ENCODE assay signal across 8 cellular contexts in genomic region chr6:32153835-32154513, GRCh38. TPM values are rescaled to one million over a fixed set of nuclear protein-coding genes. Genes with fewer than 3 reads are reported as not detected.
A peak's percentile ranks its signal among the peaks of the same experiment; 100 is the strongest.
DNase-seq lines count a peak whose midpoint lies in the region; ATAC-seq and TF ChIP-seq lines count a peak whose summit lies in the region.

PPT2 (plus strand) TSS chr6:32154141; CDS start chr6:32154595, 454 bp downstream.

- H3K27me3 Mint-ChIP-seq in activated CD4-positive, alpha-beta memory T cell treated with anti-CD3 and anti-CD28 coated beads, Interleukin-2, amount 10 ng/mL, durations not matched to agents 7 days and 5 days: peaks cover 35% of the 10 kb centered on the region

- H3K27me3 ChIP-seq in liver (ENCODE audit: control insufficient read depth in 4 of 4, insufficient read depth in 4 of 4, low read length in 3 of 4): peaks cover 0 to 5% (median 0%) of the 10 kb centered on the region in 4 donors

- peak within 1 kb of the TSS; percentile 91 for H3K4me3 Mint-ChIP-seq in activated CD4-positive, alpha-beta memory T cell treated with anti-CD3 and anti-CD28 coated beads, Interleukin-2, amount 10 ng/mL, durations not matched to agents 7 days and 5 days

- peak; percentile 17 for ATAC-seq in HG03280 (IDR thresholded peaks at IDR 0.05; ENCODE audit: unreplicated experiment)

- peak; percentile 96 for DNase-seq in DMS 273 (lab: John Stamatoyannopoulos, UW; ENCODE audit: unreplicated experiment)
- DNase-seq in NCI-H748 treated with DMSO at 0.1 percent for 48 hours (lab: John Stamatoyannopoulos, UW): peak; percentile 85
- DNase-seq in activated CD4-positive, alpha-beta memory T cell treated with anti-CD3 and anti-CD28 coated beads, Interleukin-2, amount 10 ng/mL, durations not matched to agents 7 days and 5 days: peak; percentile 72
- DNase-seq in dermis microvascular lymphatic vessel endothelial cell (ENCODE audit: low read depth in 2 of 2): peak; percentile 96 to 97
- peak; percentile 47 for DNase-seq in stimulated activated CD4-positive, alpha-beta T cell treated with anti-CD3 and anti-CD28 coated beads, Interleukin-2, amount 100 ng/mL, for 4 hours (ENCODE audit: low read depth)
- no peak for DNase-seq in NCI-H187 treated with DMSO at 0.1 percent for 48 hours (lab: John Stamatoyannopoulos, UW)

- peaks cover 6 to 26% (median 13%) of the 10 kb centered on the region in 4 donors for H3K4me1 ChIP-seq in liver (ENCODE audit: control insufficient read depth in 4 of 4, insufficient read depth in 4 of 4, low read length in 3 of 4)

- peaks cover 3 to 11% (median 10%) of the 10 kb centered on the region in 4 donors for H3K36me3 ChIP-seq in liver (ENCODE audit: control insufficient read depth in 4 of 4, insufficient read depth in 3 of 4, low read depth in 1 of 4, low read length in 3 of 4)

- H3K4me3 ChIP-seq in liver (ENCODE audit: low read depth in 1 of 3, low read length in 3 of 3): peak within 1 kb of the TSS; percentile 66 to 97 (median 82)

- POLR2A ChIA-PET in activated CD4-positive, alpha-beta memory T cell treated with anti-CD3 and anti-CD28 coated beads, Interleukin-2, amount 10 ng/mL, durations not matched to agents 7 days and 5 days (lab: Charles Lee): interaction anchor here (1.1 kb wide), 3 partner anchors 24 to 35 kb away, joined by 3 to 6 read pairs (median 5); partner anchors contain the start of genes ATF6B and FKBPL

- no peak for TF ChIP-seq RAD21 in liver (IDR thresholded peaks at IDR 0.05)

- peak within 1 kb of the TSS; percentile 77 to 81 for H3K9ac ChIP-seq in liver (ENCODE audit: low read depth in 1 of 2, low read length in 2 of 2)

- H3K9me3 Mint-ChIP-seq in activated CD4-positive, alpha-beta memory T cell treated with anti-CD3 and anti-CD28 coated beads, Interleukin-2, amount 10 ng/mL, durations not matched to agents 7 days and 5 days: no peaks in the 10 kb centered on the region

- peaks cover 6% of the 10 kb centered on the region for H3K36me3 Mint-ChIP-seq in activated CD4-positive, alpha-beta memory T cell treated with anti-CD3 and anti-CD28 coated beads, Interleukin-2, amount 10 ng/mL, durations not matched to agents 7 days and 5 days (ENCODE audit: low read depth)

- under 1% methylated on average over 39 of the region's 39 CpGs for WGBS in liver

- peaks cover 25% of the 10 kb centered on the region for H3K4me1 Mint-ChIP-seq in activated CD4-positive, alpha-beta memory T cell treated with anti-CD3 and anti-CD28 coated beads, Interleukin-2, amount 10 ng/mL, durations not matched to agents 7 days and 5 days

- TF ChIP-seq CTCF in liver (IDR thresholded peaks at IDR 0.05; ENCODE audit: low read depth, low read length, missing input control): peak; percentile 13

- peak within 1 kb of the TSS; percentile 58 for H3K27ac Mint-ChIP-seq in activated CD4-positive, alpha-beta memory T cell treated with anti-CD3 and anti-CD28 coated beads, Interleukin-2, amount 10 ng/mL, durations not matched to agents 7 days and 5 days

- H3K9me3 ChIP-seq in liver (ENCODE audit: control insufficient read depth in 4 of 4, low read length in 3 of 4): no peaks in the 10 kb centered on the region

- peak within 1 kb of the TSS; percentile 87 to 88 for H3K27ac ChIP-seq in liver (ENCODE audit: low read depth in 1 of 2, low read length in 2 of 2)

- CTCF ChIA-PET in activated CD4-positive, alpha-beta memory T cell treated with anti-CD3 and anti-CD28 coated beads, Interleukin-2, amount 10 ng/mL, durations not matched to agents 7 days and 5 days (lab: Charles Lee): interaction anchor here (1.0 to 1.1 kb wide), 2 partner anchors 35 to 685 kb away, joined by 4 to 6 read pairs; partner anchors contain the start of gene TAP2

TF ChIP-seq in liver, 16 proteins besides CTCF, POLR2A, EP300 and RAD21:
- TF ChIP-seq REST (IDR thresholded peaks at IDR 0.05) (peak; percentile 21), JUND (IDR thresholded peaks at IDR 0.05) (no peak), GABPA (IDR thresholded peaks at IDR 0.05 in 1 of 2, conservative IDR thresholded peaks at IDR 0.05 in 1 of 2) (peak; percentile 47 to 80), FOXA2 (IDR thresholded peaks at IDR 0.05) (no peak), HNF4A (conservative IDR thresholded peaks at IDR 0.05) (peak in 1 of 2 donors; percentile 10), HNF4G (IDR thresholded peaks at IDR 0.05) (peak; percentile 19), FOXA1 (IDR thresholded peaks at IDR 0.05) (no peak), ZBTB33 (IDR thresholded peaks at IDR 0.05) (peak; percentile 66), MAX (IDR thresholded peaks at IDR 0.05) (no peak), NR2F2 (IDR thresholded peaks at IDR 0.05) (peak; percentile 65), ATF3 (IDR thresholded peaks at IDR 0.05) (no peak), EGR1 (IDR thresholded peaks at IDR 0.05; ENCODE audit: low read depth in 2 of 2) (no peak), YY1 (IDR thresholded peaks at IDR 0.05) (peak; percentile 25), RXRA (IDR thresholded peaks at IDR 0.05) (peak; percentile 34 to 52), SP1 (IDR thresholded peaks at IDR 0.05) (peak; percentile 52), TAF1 (conservative IDR thresholded peaks at IDR 0.05) (no peak)

RNA-seq across cellular contexts. Expression of gene PPT2, which starts in this region (rescaled TPM):
- 1 to 10 TPM; 8.3 to 9.4 TPM for total RNA-seq in activated CD4-positive, alpha-beta memory T cell treated with anti-CD3 and anti-CD28 coated beads, Interleukin-2, amount 10 ng/mL, durations not matched to agents 7 days and 5 days
- total RNA-seq in dermis microvascular lymphatic vessel endothelial cell: 27.2 and 50.1 TPM in 2 replicates
- total RNA-seq in liver: 10 to 100 TPM; 22.3 to 47.4 TPM
- polyA plus RNA-seq in liver: 1 to 10 TPM; 7.6 to 7.8 TPM
